22 cellular contexts compared by ENCODE assay signal in genomic region chr12:89134213-89134770, GRCh38.
DNase-seq lines count a peak whose midpoint lies in the region; TF ChIP-seq lines count a peak whose summit lies in the region.
"Had no signal": no experiment of that assay in that cellular context is flagged by ENCODE, and none has a peak within 500 bp of the region (broad histone marks: within the 10 kb centered on the region; RNA-seq: fewer than 3 reads in every experiment).

No MANE protein-coding gene starts in this region.

- no peaks in the 10 kb centered on the region for H3K4me1 ChIP-seq in A673 (ENCODE audit: insufficient read depth, low read length, poor library complexity, severe bottlenecking)
- H3K4me1 ChIP-seq: colonic mucosa, neural progenitor cell, spleen had no signal

- peak; percentile 3 for DNase-seq in ELF-1 (ENCODE audit: low read depth, low spot score)
- DNase-seq in NCI-H2029 (lab: John Stamatoyannopoulos, UW): peak; percentile 75
- peak; percentile 73 for DNase-seq in fibroblast of pulmonary artery (ENCODE audit: low read depth)
- peak; percentile 20 for DNase-seq in mucosa of gallbladder (ENCODE audit: low spot score)
- no peak for DNase-seq in A673 (ENCODE audit: low spot score)
- no peak for DNase-seq in hypothalamus (lab: John Stamatoyannopoulos, UW)
- no peak for DNase-seq in mesenteric fat pad (ENCODE audit: low spot score)
- no peak for DNase-seq in NCI-H1930 (lab: John Stamatoyannopoulos, UW)
- DNase-seq: activated CD8-positive, alpha-beta T cell treated with anti-CD3 and anti-CD28 coated beads for 36 hours; activated gamma-delta T cell; activated T-cell treated with anti-CD3 and anti-CD28 coated beads for 4 hours; brain microvascular endothelial cell; CD4-positive, alpha-beta memory T cell; colonic mucosa; DND-41; KBM-7; NCI-H1694; NCI-H524 treated with DMSO at 0.1 percent for 48 hours; spleen; stimulated activated CD4-positive, alpha-beta T cell treated with anti-CD3 and anti-CD28 coated beads, Interleukin-4, amount 100 ng/mL, for 1 hour; stimulated activated naive CD4-positive, alpha-beta T cell treated with Interleukin-2 at 50 U/mL for 16 hours had no signal

- no peak for TF ChIP-seq CTCF in fibroblast of pulmonary artery (IDR thresholded peaks at IDR 0.05; ENCODE audit: low read length, missing control alignments)
- TF ChIP-seq CTCF in A673 (conservative IDR thresholded peaks at IDR 0.05; ENCODE audit: low read depth, low read length): no peak

- no peak overlapping the region for H3K4me3 ChIP-seq in fibroblast of pulmonary artery (replicated peaks; ENCODE audit: low read depth, low read length)
- no peak overlapping the region for H3K4me3 ChIP-seq in A673 (ENCODE audit: low read depth, low read length, poor library complexity, severe bottlenecking)
- H3K4me3 ChIP-seq: colonic mucosa, neural progenitor cell, spleen had no signal

- no peak overlapping the region for H3K27ac ChIP-seq in A673 (ENCODE audit: low read depth, low read length, poor library complexity, severe bottlenecking)
- H3K27ac ChIP-seq: brain microvascular endothelial cell, colonic mucosa, neural progenitor cell had no signal

- no peaks in the 10 kb centered on the region for H3K27me3 ChIP-seq in A673 (replicated peaks; ENCODE audit: insufficient read depth, low read depth, low read length, poor library complexity)
- H3K27me3 ChIP-seq: brain microvascular endothelial cell, colonic mucosa, neural progenitor cell, spleen had no signal

- H3K9me3 ChIP-seq in A673 (ENCODE audit: low read depth, low read length, poor library complexity, severe bottlenecking): no peaks in the 10 kb centered on the region
- H3K9me3 ChIP-seq: colonic mucosa, spleen had no signal

- POLR2A ChIA-PET in A673 (lab: Charles Lee; ENCODE audit: low non-redundant PET): no interaction called here

- CTCF ChIA-PET in A673 (lab: Charles Lee): no interaction called here

- H3K36me3 ChIP-seq in A673 (ENCODE audit: insufficient read depth, low read length, poor library complexity, severe bottlenecking): no peaks in the 10 kb centered on the region
- H3K36me3 ChIP-seq: brain microvascular endothelial cell, colonic mucosa, neural progenitor cell, spleen had no signal

- intact Hi-C loops in A673 (cut with micrococcal nuclease; ENCODE audit: unreplicated experiment): no loop called here

- BruUV-seq in A673 (replicated peaks; lab: Mats Ljungman, UMichigan): no TSS peak

Comparison
In these comparisons a context has a peak if more than half of its experiments do, and no peak if none do; other contexts are left out.
1. DNase-seq: peak in ELF-1 (single experiment), NCI-H2029 (single experiment), fibroblast of pulmonary artery (single experiment) and mucosa of gallbladder (single experiment); none in A673 (single experiment), hypothalamus (0 of 51), mesenteric fat pad (single experiment) and NCI-H1930 (0 of 2).